In the genomic region with DNA sequence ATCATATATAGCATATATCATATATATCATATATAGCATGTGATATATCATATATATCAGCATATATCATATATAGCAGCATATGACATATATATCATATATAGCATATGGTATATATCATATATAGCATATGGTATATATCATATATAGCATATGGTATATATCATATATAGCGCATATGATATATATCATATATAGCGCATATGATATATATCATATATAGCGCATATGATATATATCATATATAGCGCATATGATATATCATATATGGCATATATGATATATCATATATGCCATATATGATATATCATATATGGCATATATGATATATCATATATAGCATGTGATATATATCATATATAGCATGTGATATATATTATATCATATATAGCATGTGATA, we compare ENCODE assay signal across 1 cellular context.
A peak's percentile ranks its signal among the peaks of the same experiment; 100 is the strongest.
DNase-seq lines count a peak whose midpoint lies in the region; FAIRE-seq lines count a peak whose summit lies in the region.
"Not testable (repeated sequence)": the region's sequence is repeated elsewhere in the genome, so short reads cannot be mapped to it uniquely, and the experiment has no call there.

No MANE protein-coding gene starts in this region.

- not testable (repeated sequence) for H3K4me3 ChIP-seq in small intestine (ENCODE audit: low read depth in 1 of 2, low read length in 2 of 2)

- H3K4me1 ChIP-seq in small intestine (ENCODE audit: control insufficient read depth in 2 of 2, insufficient read depth in 1 of 2, low read depth in 1 of 2, low read length in 1 of 2): not testable (repeated sequence)

- not testable (repeated sequence) for H3K9me3 ChIP-seq in small intestine (ENCODE audit: control insufficient read depth, low read depth)

- WGBS in small intestine, 3 donors: 73 to 94% (median 89%) methylated on average over 4 of the region's 4 CpGs

- not testable (repeated sequence) for DNase-seq in small intestine

- not testable (repeated sequence) for H3K27me3 ChIP-seq in small intestine (ENCODE audit: control insufficient read depth in 2 of 2, insufficient read depth in 2 of 2, low read length in 2 of 2)

- H3K36me3 ChIP-seq in small intestine (ENCODE audit: control insufficient read depth in 2 of 2, insufficient read depth in 2 of 2, low read length in 2 of 2): not testable (repeated sequence)

- not testable (repeated sequence) for H3K27ac ChIP-seq in small intestine (ENCODE audit: low read depth in 1 of 2, low read length in 1 of 2)

- FAIRE-seq in small intestine (lab: Jason Lieb, UNC): peak; percentile 83
